20 cellular contexts compared by ENCODE assay signal in genomic region chr6:151784441-151785214, GRCh38. TPM values are rescaled to one million over a fixed set of nuclear protein-coding genes. Genes with fewer than 3 reads are reported as not detected.
"Had no signal": no experiment of that assay in that cellular context is flagged by ENCODE, and none has a peak within 500 bp of the region (broad histone marks: within the 10 kb centered on the region; RNA-seq: fewer than 3 reads in every experiment).

No MANE protein-coding gene starts in this region.

- ATAC-seq: activated naive CD8-positive, alpha-beta T cell treated with anti-CD3 and anti-CD28 coated beads, Interleukin-2, amount 50 U/mL, for 24 hours; esophagus mucosa; left lung; psoas muscle; right lobe of liver; stimulated activated naive CD8-positive, alpha-beta T cell treated with anti-CD3 and anti-CD28 coated beads, Interleukin-15, Interleukin-2, amounts not matched to agents 100 U/mL and 50 U/mL, for 24 hours had no signal

- H3K4me3 ChIP-seq: ascending aorta, left lung, neural progenitor cell, psoas muscle, right lobe of liver, suprapubic skin, upper lobe of left lung had no signal

- DNase-seq: activated CD4-positive, alpha-beta T cell treated with anti-CD3 and anti-CD28 coated beads for 1 hour; activated CD4-positive, alpha-beta T cell treated with anti-CD3 and anti-CD28 coated beads, Interleukin-2, amount 50 U/mL, for 4 hours; activated naive CD4-positive, alpha-beta T cell treated with anti-CD3 and anti-CD28 coated beads for 36 hours; activated naive CD8-positive, alpha-beta T cell treated with anti-CD3 and anti-CD28 coated beads, Interleukin-2, amount 50 U/mL, for 24 hours; left lung; naive B cell; psoas muscle; right lobe of liver; stimulated activated naive CD8-positive, alpha-beta T cell treated with anti-CD3 and anti-CD28 coated beads, Interleukin-15, Interleukin-2, amounts not matched to agents 100 U/mL and 50 U/mL, for 24 hours; T-helper 1 cell; T1000; upper lobe of left lung had no signal

RNA-seq across cellular contexts. Expression of gene ESR1, which starts 22.9 kb away (rescaled TPM):
- total RNA-seq: activated T-helper 2 cell treated with anti-CD3 and anti-CD28 coated beads, Interferon-gamma antibody, Interleukin-2, Interleukin-4, amounts not matched to agents 10 μg/mL and 5 μg/mL and 100 μg/mL, durations not matched to agents 14 hours and 24 hours and 36 hours; chondrocyte; dermis microvascular lymphatic vessel endothelial cell; osteocyte had no signal
